24 cellular contexts compared by ENCODE assay signal in genomic region chr11:30990625-30991348, GRCh38.
DNase-seq lines count a peak whose midpoint lies in the region; ATAC-seq and TF ChIP-seq lines count a peak whose summit lies in the region.
"Had no signal": no experiment of that assay in that cellular context is flagged by ENCODE, and none has a peak within 500 bp of the region (broad histone marks: within the 10 kb centered on the region; RNA-seq: fewer than 3 reads in every experiment).

No MANE protein-coding gene starts in this region.

- peak; percentile 9 for DNase-seq in DND-41
- peak; percentile 9 for DNase-seq in NCI-H187 treated with DMSO at 0.1 percent for 48 hours (lab: John Stamatoyannopoulos, UW)
- no peak for DNase-seq in mucosa of descending colon
- DNase-seq in HuH-7.5 (ENCODE audit: low spot score) = no peak
- no peak for DNase-seq in AML-193 (lab: John Stamatoyannopoulos, UW)
- DNase-seq: activated CD8-positive, alpha-beta T cell treated with anti-CD3 and anti-CD28 coated beads for 36 hours; activated effector memory CD4-positive, alpha-beta T cell treated with anti-CD3 and anti-CD28 coated beads, Interleukin-2, amount 50 U/mL, for 16 hours; activated naive CD8-positive, alpha-beta T cell treated with anti-CD3 and anti-CD28 coated beads for 36 hours; foreskin keratinocyte; HCEC 1CT; left ventricle myocardium inferior; naive B cell; NCI-H1694; stimulated activated naive CD8-positive, alpha-beta T cell treated with anti-CD3 and anti-CD28 coated beads, Interleukin-15, Interleukin-2, amounts not matched to agents 100 U/mL and 50 U/mL, for 24 hours; T-helper 2 cell; testis had no signal

- H4K20me1 ChIP-seq in DND-41 (ENCODE audit: insufficient read depth, low read length) = no peaks in the 10 kb centered on the region

- peaks cover 15% of the 10 kb centered on the region for H3K4me1 ChIP-seq in DND-41 (ENCODE audit: insufficient read depth, low read length)
- H3K4me1 ChIP-seq in mucosa of descending colon (ENCODE audit: low read depth) = peaks cover 2% of the 10 kb centered on the region
- H3K4me1 ChIP-seq: ascending aorta, esophagus muscularis mucosa, foreskin keratinocyte, left ventricle myocardium inferior, testis had no signal

- no peaks in the 10 kb centered on the region for H3K36me3 ChIP-seq in DND-41 (ENCODE audit: insufficient read depth, low read length)
- no peaks in the 10 kb centered on the region for H3K36me3 ChIP-seq in mucosa of descending colon (ENCODE audit: low read depth)
- H3K36me3 ChIP-seq: ascending aorta, esophagus muscularis mucosa, left ventricle myocardium inferior, neutrophil had no signal

- H3K4me2 ChIP-seq in DND-41 (ENCODE audit: insufficient read depth, low read length) = no peak overlapping the region

- ATAC-seq in DND-41 (ENCODE audit: insufficient read depth, low read depth) (peak; percentile 55), mucosa of descending colon (peak; percentile 16), GM18505 (IDR thresholded peaks at IDR 0.05; ENCODE audit: unreplicated experiment) (no peak), GM18870 (IDR thresholded peaks at IDR 0.05; ENCODE audit: unreplicated experiment) (no peak)
- ATAC-seq: activated CD8-positive, alpha-beta T cell treated with anti-CD3 and anti-CD28 coated beads for 36 hours; foreskin keratinocyte; K562; stimulated activated naive CD8-positive, alpha-beta T cell treated with anti-CD3 and anti-CD28 coated beads, Interleukin-15, Interleukin-2, amounts not matched to agents 100 U/mL and 50 U/mL, for 24 hours had no signal

- H2AFZ ChIP-seq in DND-41 (ENCODE audit: low read depth, low read length) = no peak overlapping the region

- intact Hi-C loops in mucosa of descending colon (cut with DNase I, micrococcal nuclease) = no loop called here

- H3K79me2 ChIP-seq in DND-41 (ENCODE audit: insufficient read depth, low read length) = no peaks in the 10 kb centered on the region

- H3K27me3 ChIP-seq in DND-41 (ENCODE audit: insufficient read depth, low read length, poor library complexity) = no peaks in the 10 kb centered on the region
- H3K27me3 ChIP-seq: ascending aorta, esophagus muscularis mucosa, foreskin keratinocyte, neutrophil, testis had no signal

- H3K9me3 ChIP-seq in DND-41 (ENCODE audit: insufficient read depth, low read length, severe bottlenecking) (no peaks in the 10 kb centered on the region), mucosa of descending colon (no peaks in the 10 kb centered on the region)
- H3K9me3 ChIP-seq: ascending aorta, esophagus muscularis mucosa, left ventricle myocardium inferior, neutrophil, testis had no signal

- TF ChIP-seq POLR2A in GM18505 (IDR thresholded peaks at IDR 0.05; ENCODE audit: borderline replicate concordance, extremely low read depth, insufficient read depth, insufficient read length) = no peak

- H3K4me3 ChIP-seq in DND-41 (ENCODE audit: low read depth in 1 of 2, low read length in 2 of 2) (no peak overlapping the region), mucosa of descending colon (no peak overlapping the region)
- H3K4me3 ChIP-seq: ascending aorta, esophagus muscularis mucosa, K562, left ventricle myocardium inferior, skin epidermis, testis had no signal

- H3K27ac ChIP-seq in DND-41 (ENCODE audit: low read length) (no peak overlapping the region), VCaP (peak overlapping the region; percentile 96)
- H3K27ac ChIP-seq: ascending aorta, esophagus muscularis mucosa, foreskin keratinocyte, left ventricle myocardium inferior, neutrophil, skin epidermis, testis had no signal

- TF ChIP-seq CTCF in DND-41 (IDR thresholded peaks at IDR 0.05; ENCODE audit: borderline replicate concordance, extremely low read depth, low read length, poor library complexity, severe bottlenecking) (no peak), VCaP (conservative IDR thresholded peaks at IDR 0.05) (no peak), mucosa of descending colon (IDR thresholded peaks at IDR 0.05) (no peak)

- H3K9ac ChIP-seq in DND-41 (ENCODE audit: low read depth, low read length) = no peak overlapping the region

Comparison
In these comparisons a context has a peak if more than half of its experiments do, and no peak if none do; other contexts are left out.
1. ATAC-seq: peak in DND-41 (single experiment) and mucosa of descending colon (single experiment); none in GM18505 (single experiment) and GM18870 (single experiment).
2. DNase-seq: peak in DND-41 (single experiment) and NCI-H187 treated with DMSO at 0.1 percent for 48 hours (single experiment); none in mucosa of descending colon (0 of 3), HuH-7.5 (single experiment) and AML-193 (0 of 2).